In genomic region chr7:36986429-36987362, GRCh38 we compare ENCODE assay signal across 8 cellular contexts.
DNase-seq lines count a peak whose midpoint lies in the region; ATAC-seq and TF ChIP-seq lines count a peak whose summit lies in the region.

No MANE protein-coding gene starts in this region.

- H3K27me3 ChIP-seq in naive thymus-derived CD4-positive, alpha-beta T cell (ENCODE audit: control insufficient read depth in 2 of 2, insufficient read depth in 2 of 2, low read length in 2 of 2) = no peaks in the 10 kb centered on the region

- peaks cover 0 to 37% (median 19%) of the 10 kb centered on the region in 5 donors for H3K36me3 Mint-ChIP-seq in naive thymus-derived CD4-positive, alpha-beta T cell

- H3K27ac ChIP-seq in naive thymus-derived CD4-positive, alpha-beta T cell (ENCODE audit: low read depth, low read length) = no peak overlapping the region

- H3K27me3 Mint-ChIP-seq in naive thymus-derived CD4-positive, alpha-beta T cell = no peaks in the 10 kb centered on the region

- DNase-seq in DMS 273 treated with DMSO at 0.1 percent for 48 hours (lab: John Stamatoyannopoulos, UW) (peak; percentile 90), NCI-H82 treated with DMSO at 0.1 percent for 48 hours (lab: John Stamatoyannopoulos, UW; ENCODE audit: unreplicated experiment) (peak; percentile 60), activated T-cell treated with anti-CD3 and anti-CD28 coated beads for 24 hours (ENCODE audit: low read depth) (peak; percentile 54), erythroblast (lab: John Stamatoyannopoulos, UW) (peak; percentile 40 to 66)
- DNase-seq in naive thymus-derived CD4-positive, alpha-beta T cell = peak in 8 of 9 donors; percentile 10 to 64 (median 44)
- peak; percentile 78 for DNase-seq in stimulated activated naive CD8-positive, alpha-beta T cell treated with anti-CD3 and anti-CD28 coated beads, Interleukin-15, Interleukin-2, amounts not matched to agents 100 U/mL and 50 U/mL, for 24 hours

- no peak for TF ChIP-seq POLR2A in erythroblast (IDR thresholded peaks at IDR 0.05; ENCODE audit: low read length)

- intact Hi-C loops in naive thymus-derived CD4-positive, alpha-beta T cell (cut with micrococcal nuclease) = loop anchor here (1.0 to 5.0 kb wide), 4 partner anchors 196 to 846 kb away; no protein-coding TSS in a partner anchor

- H3K4me1 Mint-ChIP-seq in naive thymus-derived CD4-positive, alpha-beta T cell = peaks cover 24 to 69% (median 47%) of the 10 kb centered on the region in 7 donors

- H3K4me3 ChIP-seq in naive thymus-derived CD4-positive, alpha-beta T cell (ENCODE audit: low read length) = no peak overlapping the region

- H3K36me3 ChIP-seq in naive thymus-derived CD4-positive, alpha-beta T cell (ENCODE audit: control insufficient read depth in 2 of 3, insufficient read depth in 3 of 3, low read length in 3 of 3) = no peaks in the 10 kb centered on the region

- no peaks in the 10 kb centered on the region for H3K4me1 ChIP-seq in naive thymus-derived CD4-positive, alpha-beta T cell (ENCODE audit: control insufficient read depth in 2 of 2, insufficient read depth in 2 of 2, low read length in 2 of 2)

- H3K4me3 Mint-ChIP-seq in naive thymus-derived CD4-positive, alpha-beta T cell = peak overlapping the region in 2 of 10 donors; percentile 29 to 51

- ATAC-seq in HG02759 (IDR thresholded peaks at IDR 0.05; ENCODE audit: unreplicated experiment) = peak; percentile 67
- ATAC-seq in naive thymus-derived CD4-positive, alpha-beta T cell = peak; percentile 80
- peak; percentile 57 for ATAC-seq in stimulated activated naive CD8-positive, alpha-beta T cell treated with anti-CD3 and anti-CD28 coated beads, Interleukin-15, Interleukin-2, amounts not matched to agents 100 U/mL and 50 U/mL, for 24 hours
- no peak for ATAC-seq in GM19397 (IDR thresholded peaks at IDR 0.05; ENCODE audit: unreplicated experiment)

- peaks cover 0 to under 1% (median 0%) of the 10 kb centered on the region in 11 donors for H3K9me3 Mint-ChIP-seq in naive thymus-derived CD4-positive, alpha-beta T cell

- H3K9me3 ChIP-seq in naive thymus-derived CD4-positive, alpha-beta T cell (ENCODE audit: control insufficient read depth in 2 of 3, low read length in 3 of 3) = no peaks in the 10 kb centered on the region

- POLR2A ChIA-PET in naive thymus-derived CD4-positive, alpha-beta T cell (lab: Charles Lee) = no interaction called here

- CTCF ChIA-PET in naive thymus-derived CD4-positive, alpha-beta T cell (lab: Charles Lee) = interaction anchor here (0.6 to 2.2 kb wide), 3 partner anchors 195 to 497 kb away, joined by 3 to 8 read pairs (median 4); no protein-coding TSS in a partner anchor

- H3K27ac Mint-ChIP-seq in naive thymus-derived CD4-positive, alpha-beta T cell = peak overlapping the region in 3 of 9 donors; percentile 10 to 51 (median 19)
